In the genomic region with DNA sequence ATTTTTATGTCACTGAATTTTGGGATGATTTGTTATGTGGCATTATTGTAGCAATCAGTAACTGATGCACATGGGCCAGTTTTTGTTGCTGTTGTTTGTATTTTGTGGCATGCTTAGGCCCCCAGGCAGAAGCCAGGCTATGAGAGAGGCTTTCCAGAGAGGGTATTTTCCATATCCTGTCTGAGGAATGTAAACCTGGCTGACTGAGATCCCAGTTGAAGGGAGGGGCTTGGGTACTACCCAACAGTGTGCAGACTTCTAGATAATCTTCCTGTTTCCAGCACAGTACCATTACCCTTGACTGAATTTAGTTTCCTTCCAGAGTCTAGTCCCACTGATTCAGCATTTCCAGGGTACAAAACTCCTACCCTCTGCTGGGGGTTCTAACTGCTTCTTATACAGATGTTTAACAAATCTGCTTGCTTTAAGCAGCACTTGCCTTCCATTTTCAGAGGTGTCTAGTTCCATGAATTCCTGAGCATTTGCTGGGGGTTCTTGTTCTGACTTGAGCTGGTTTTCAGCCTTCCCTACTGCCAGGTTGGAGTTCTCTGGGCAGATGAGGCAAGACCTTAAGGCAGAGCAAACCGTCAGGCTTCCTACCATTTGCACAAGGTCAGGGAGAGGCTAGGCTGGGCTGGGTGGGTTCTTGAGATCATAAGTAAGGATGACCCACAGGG, we compare ENCODE assay signal across 21 cellular contexts.
A peak's percentile ranks its signal among the peaks of the same experiment; 100 is the strongest.
DNase-seq lines count a peak whose midpoint lies in the region; ATAC-seq and TF ChIP-seq lines count a peak whose summit lies in the region.
"Had no signal": no experiment of that assay in that cellular context is flagged by ENCODE, and none has a peak within 500 bp of the region (broad histone marks: within the 10 kb centered on the region; RNA-seq: fewer than 3 reads in every experiment).

No MANE protein-coding gene starts in this region.

- H2AK5ac ChIP-seq in mesenchymal stem cell (ENCODE audit: low read length, severe bottlenecking): no peak overlapping the region

- TF ChIP-seq POLR2A in uterus (IDR thresholded peaks at IDR 0.05): no peak

- no peak overlapping the region for H2AFZ ChIP-seq in mesenchymal stem cell (ENCODE audit: low read depth, low read length)

- H3K9me3 Mint-ChIP-seq in naive thymus-derived CD8-positive, alpha-beta T cell: peaks cover 0 to 21% (median 4%) of the 10 kb centered on the region in 9 donors
- H3K9me3 Mint-ChIP-seq: activated naive CD4-positive, alpha-beta T cell treated with anti-CD3 and anti-CD28 coated beads, Interleukin-2, amount 50 U/mL, for 24 hours had no signal

- intact Hi-C loops in left ventricle myocardium inferior (cut with micrococcal nuclease): no loop called here
- intact Hi-C loops in heart right ventricle (cut with DNase I): no loop called here
- intact Hi-C loops in uterus (cut with DNase I; ENCODE audit: low total_unique reads): no loop called here

- no peaks in the 10 kb centered on the region for H3K79me1 ChIP-seq in mesenchymal stem cell (replicated peaks; ENCODE audit: low read length, poor library complexity, severe bottlenecking)

- H3K14ac ChIP-seq in mesenchymal stem cell (ENCODE audit: low read length in 2 of 2): no peak overlapping the region

- ATAC-seq in heart right ventricle (no peak), GM21423 (IDR thresholded peaks at IDR 0.05; ENCODE audit: unreplicated experiment) (no peak)
- ATAC-seq in naive thymus-derived CD8-positive, alpha-beta T cell: no peak
- ATAC-seq: A549; activated CD8-positive, alpha-beta memory T cell treated with anti-CD3 and anti-CD28 coated beads, Interleukin-2, amount 10 ng/mL, durations not matched to agents 7 days and 5 days had no signal

- H3K27ac ChIP-seq in left ventricle myocardium inferior (replicated peaks) (peak overlapping the region; percentile 67), heart right ventricle (peak overlapping the region in 4 of 10 donors; percentile 59 to 80 (median 66)), mesenchymal stem cell (ENCODE audit: low read length, poor library complexity, severe bottlenecking) (no peak overlapping the region), uterus (peak overlapping the region; percentile 65 to 75)
- H3K27ac ChIP-seq: A549 had no signal

- DNase-seq in left ventricle myocardium inferior (no peak), heart right ventricle (no peak), cardiac fibroblast (ENCODE audit: low read depth in 2 of 2) (peak; percentile 24 to 36), mesenchymal stem cell (peak; percentile 28), uterus (no peak)
- DNase-seq in stimulated activated CD4-positive, alpha-beta T cell treated with anti-CD3 and anti-CD28 coated beads, Interleukin-4, amount 100 ng/mL, for 1 hour: no peak
- DNase-seq in naive thymus-derived CD8-positive, alpha-beta T cell: no peak
- DNase-seq: activated CD4-positive, alpha-beta T cell treated with anti-CD3 and anti-CD28 coated beads, Interleukin-2, amount 50 U/mL, for 1 hour; activated CD8-positive, alpha-beta memory T cell treated with anti-CD3 and anti-CD28 coated beads, Interleukin-2, amount 10 ng/mL, durations not matched to agents 7 days and 5 days; hypothalamus; NCI-H1694; NCI-H2171; Right ventricle myocardium superior; small intestine; stimulated activated CD4-positive, alpha-beta T cell treated with anti-CD3 and anti-CD28 coated beads, Interleukin-2, amount 100 ng/mL, for 24 hours; T-helper 9 cell had no signal

- H3K4me3 Mint-ChIP-seq in naive thymus-derived CD8-positive, alpha-beta T cell: no peak overlapping the region
- H3K4me3 Mint-ChIP-seq: activated CD8-positive, alpha-beta memory T cell treated with anti-CD3 and anti-CD28 coated beads, Interleukin-2, amount 10 ng/mL, durations not matched to agents 7 days and 5 days; activated naive CD4-positive, alpha-beta T cell treated with anti-CD3 and anti-CD28 coated beads, Interleukin-2, amount 50 U/mL, for 24 hours; activated T-helper 1 cell treated with anti-CD3 and anti-CD28 coated beads, Interleukin-12 subunit alpha, Interleukin-12 subunit beta, Interleukin-2, Interleukin-4 antibody, amounts not matched to agents 30 ng/mL and 10 ng/mL and 1 ng/mL, durations not matched to agents 14 hours and 24 hours and 36 hours had no signal

- no peaks in the 10 kb centered on the region for H3K4me1 ChIP-seq in left ventricle myocardium inferior
- peaks cover 0 to 6% (median 0%) of the 10 kb centered on the region in 9 donors for H3K4me1 ChIP-seq in heart right ventricle
- no peaks in the 10 kb centered on the region for H3K4me1 ChIP-seq in mesenchymal stem cell (ENCODE audit: control insufficient read depth, insufficient read depth, low read depth, low read length)
- H3K4me1 ChIP-seq in uterus: no peaks in the 10 kb centered on the region
- H3K4me1 ChIP-seq: A549 had no signal

- H2BK15ac ChIP-seq in mesenchymal stem cell (ENCODE audit: low read depth, poor library complexity, severe bottlenecking): no peak overlapping the region

- no peak overlapping the region for H2BK5ac ChIP-seq in mesenchymal stem cell (ENCODE audit: low read depth, low read length, poor library complexity, severe bottlenecking)

- H4K8ac ChIP-seq in mesenchymal stem cell (ENCODE audit: low read length): peak overlapping the region; percentile 37

- H3K4me2 ChIP-seq in mesenchymal stem cell (ENCODE audit: low read length, poor library complexity, severe bottlenecking): no peak overlapping the region
- H3K4me2 ChIP-seq: A549 had no signal

- TF ChIP-seq CTCF in left ventricle myocardium inferior (IDR thresholded peaks at IDR 0.05; ENCODE audit: borderline replicate concordance) (no peak), heart right ventricle (IDR thresholded peaks at IDR 0.05) (no peak), cardiac fibroblast (IDR thresholded peaks at IDR 0.05; ENCODE audit: low read depth, low read length) (no peak), uterus (IDR thresholded peaks at IDR 0.05) (no peak)

- H3K27ac Mint-ChIP-seq in naive thymus-derived CD8-positive, alpha-beta T cell: no peak overlapping the region
- H3K27ac Mint-ChIP-seq: activated CD8-positive, alpha-beta memory T cell treated with anti-CD3 and anti-CD28 coated beads, Interleukin-2, amount 10 ng/mL, durations not matched to agents 7 days and 5 days; activated naive CD4-positive, alpha-beta T cell treated with anti-CD3 and anti-CD28 coated beads, Interleukin-2, amount 50 U/mL, for 24 hours; activated T-helper 1 cell treated with anti-CD3 and anti-CD28 coated beads, Interleukin-12 subunit alpha, Interleukin-12 subunit beta, Interleukin-2, Interleukin-4 antibody, amounts not matched to agents 30 ng/mL and 10 ng/mL and 1 ng/mL, durations not matched to agents 14 hours and 24 hours and 36 hours had no signal

- H3K23ac ChIP-seq in mesenchymal stem cell (ENCODE audit: low read length in 2 of 2): no peak overlapping the region

- H3K4me1 Mint-ChIP-seq in naive thymus-derived CD8-positive, alpha-beta T cell: peaks cover 0 to 4% (median 1%) of the 10 kb centered on the region in 4 donors
- H3K4me1 Mint-ChIP-seq: activated CD8-positive, alpha-beta memory T cell treated with anti-CD3 and anti-CD28 coated beads, Interleukin-2, amount 10 ng/mL, durations not matched to agents 7 days and 5 days had no signal

- 100% methylated on average over 1 of the region's 1 CpG for WGBS in heart right ventricle, 2 donors
- 91% methylated on average over 1 of the region's 1 CpG for WGBS in mesenchymal stem cell

- H3K4ac ChIP-seq in mesenchymal stem cell (ENCODE audit: low read depth in 1 of 2, low read length in 2 of 2): peak overlapping the region in 1 of 2 experiments; percentile 49

- H3K36me3 Mint-ChIP-seq in naive thymus-derived CD8-positive, alpha-beta T cell: peaks cover 0 to 9% (median 4%) of the 10 kb centered on the region in 3 donors
- H3K36me3 Mint-ChIP-seq: activated naive CD4-positive, alpha-beta T cell treated with anti-CD3 and anti-CD28 coated beads, Interleukin-2, amount 50 U/mL, for 24 hours had no signal

- peak overlapping the region; percentile 79 to 88 for H3K18ac ChIP-seq in mesenchymal stem cell (ENCODE audit: low read depth in 1 of 2, low read length in 2 of 2)

- no peaks in the 10 kb centered on the region for H3K27me3 Mint-ChIP-seq in naive thymus-derived CD8-positive, alpha-beta T cell
- H3K27me3 Mint-ChIP-seq: activated CD8-positive, alpha-beta memory T cell treated with anti-CD3 and anti-CD28 coated beads, Interleukin-2, amount 10 ng/mL, durations not matched to agents 7 days and 5 days; activated naive CD4-positive, alpha-beta T cell treated with anti-CD3 and anti-CD28 coated beads, Interleukin-2, amount 50 U/mL, for 24 hours had no signal

- no peak overlapping the region for H3K9ac ChIP-seq in mesenchymal stem cell (ENCODE audit: low read length)

- POLR2A ChIA-PET in naive thymus-derived CD8-positive, alpha-beta T cell (lab: Charles Lee): no interaction called here

- peak overlapping the region; percentile 27 for H2BK120ac ChIP-seq in mesenchymal stem cell (ENCODE audit: low read depth, low read length)

- H3K36me3 ChIP-seq in left ventricle myocardium inferior (no peaks in the 10 kb centered on the region), heart right ventricle (no peaks in the 10 kb centered on the region), mesenchymal stem cell (ENCODE audit: control insufficient read depth in 1 of 2, insufficient read depth in 2 of 2, low read depth in 1 of 2, low read length in 2 of 2) (no peaks in the 10 kb centered on the region), uterus (no peaks in the 10 kb centered on the region)

- H4K91ac ChIP-seq in mesenchymal stem cell (ENCODE audit: low read length): no peak overlapping the region

- H3K27me3 ChIP-seq in left ventricle myocardium inferior (ENCODE audit: low read depth): no peaks in the 10 kb centered on the region
- peaks cover 0 to 27% (median 0%) of the 10 kb centered on the region in 7 donors for H3K27me3 ChIP-seq in heart right ventricle
- H3K27me3 ChIP-seq in mesenchymal stem cell (ENCODE audit: control insufficient read depth in 1 of 2, insufficient read depth in 1 of 2, low read length in 2 of 2): peaks cover 0 to 3% of the 10 kb centered on the region in 2 experiments
- H3K27me3 ChIP-seq in uterus: no peaks in the 10 kb centered on the region

- H3K4me3 ChIP-seq in left ventricle myocardium inferior: no peak overlapping the region
- H3K4me3 ChIP-seq in heart right ventricle: no peak overlapping the region
- no peak overlapping the region for H3K4me3 ChIP-seq in cardiac fibroblast (replicated peaks in 1 of 2; ENCODE audit: low read depth in 2 of 2, low read length in 2 of 2)
- H3K4me3 ChIP-seq in mesenchymal stem cell (ENCODE audit: insufficient read depth in 1 of 2, low read depth in 1 of 2, low read length in 2 of 2): no peak overlapping the region
- H3K4me3 ChIP-seq in uterus: no peak overlapping the region
- H3K4me3 ChIP-seq: A549, lung had no signal

- peaks cover 7% of the 10 kb centered on the region for H3K9me3 ChIP-seq in left ventricle myocardium inferior (replicated peaks)
- peaks cover 0 to 12% (median 0%) of the 10 kb centered on the region in 11 donors for H3K9me3 ChIP-seq in heart right ventricle
- H3K9me3 ChIP-seq in mesenchymal stem cell (ENCODE audit: control insufficient read depth, low read length): peaks cover 7% of the 10 kb centered on the region
- no peaks in the 10 kb centered on the region for H3K9me3 ChIP-seq in uterus
- H3K9me3 ChIP-seq: A549 had no signal

- H2BK12ac ChIP-seq in mesenchymal stem cell (ENCODE audit: low read length in 2 of 2): peak overlapping the region; percentile 5 to 63

Comparison
In these comparisons a context has a peak if more than half of its experiments do, and no peak if none do; other contexts are left out.
1. DNase-seq: peak in cardiac fibroblast (2 of 2) and mesenchymal stem cell (single experiment); none in left ventricle myocardium inferior (single experiment), heart right ventricle (0 of 2), uterus (0 of 2), stimulated activated CD4-positive, alpha-beta T cell treated with anti-CD3 and anti-CD28 coated beads, Interleukin-4, amount 100 ng/mL, for 1 hour (single experiment) and naive thymus-derived CD8-positive, alpha-beta T cell (0 of 10).